Comparison of ENCODE assay signal across 19 cellular contexts in genomic region chr7:46566375-46566774, GRCh38.
DNase-seq lines count a peak whose midpoint lies in the region; ATAC-seq and TF ChIP-seq lines count a peak whose summit lies in the region.
"Had no signal": no experiment of that assay in that cellular context is flagged by ENCODE, and none has a peak within 500 bp of the region (broad histone marks: within the 10 kb centered on the region; RNA-seq: fewer than 3 reads in every experiment).

No MANE protein-coding gene starts in this region.

- DNase-seq in EL (peak; percentile 17), astrocyte of the spinal cord (ENCODE audit: low read depth, low spot score) (peak; percentile 14), foreskin keratinocyte (no peak), type B pancreatic cell (ENCODE audit: extremely low spot score, unreplicated experiment) (no peak), left cardiac atrium (no peak), ovary (no peak), NK-92 (lab: John Stamatoyannopoulos, UW; ENCODE audit: unreplicated experiment) (no peak)
- DNase-seq: CD8-positive, alpha-beta memory T cell; H9; MV-4-11; NCI-H1436; NCI-H2081 treated with DMSO at 0.1 percent for 48 hours; NCI-H226; NCI-H526 treated with DMSO at 0.1 percent for 48 hours; NK-92 treated with Interleukin-12 subunit alpha and Interleukin-12 subunit beta, amount 100 ng/mL, for 24 hours; PC-3 had no signal

- TF ChIP-seq POLR2A in ovary (IDR thresholded peaks at IDR 0.05) = no peak

- intact Hi-C loops in left cardiac atrium (cut with DNase I) (no loop called here), ovary (cut with DNase I) (no loop called here)

- no peak overlapping the region for H3K4me3 ChIP-seq in astrocyte of the spinal cord (ENCODE audit: low read depth, low read length)
- H3K4me3 ChIP-seq in ovary = no peak overlapping the region
- H3K4me3 ChIP-seq: BLaER1, SJSA1 had no signal

- no peak for TF ChIP-seq EP300 in ovary (IDR thresholded peaks at IDR 0.05)

- H3K27ac Mint-ChIP-seq in type B pancreatic cell = peak overlapping the region; percentile 59
- H3K27ac Mint-ChIP-seq: CD8-positive, alpha-beta memory T cell; H9 had no signal

- peak overlapping the region; percentile 74 for H3K27ac ChIP-seq in foreskin keratinocyte
- no peak overlapping the region for H3K27ac ChIP-seq in ovary
- H3K27ac ChIP-seq: BLaER1, SJSA1 had no signal

- no peaks in the 10 kb centered on the region for H3K36me3 ChIP-seq in ovary
- H3K36me3 ChIP-seq: BLaER1, SJSA1 had no signal

- ATAC-seq in foreskin keratinocyte (no peak), left cardiac atrium (no peak)
- ATAC-seq: PC-3 had no signal

- no peaks in the 10 kb centered on the region for H3K36me3 Mint-ChIP-seq in type B pancreatic cell
- H3K36me3 Mint-ChIP-seq: CD8-positive, alpha-beta memory T cell; IgD-negative memory B cell had no signal

- in situ Hi-C loops in astrocyte of the spinal cord (cut with HindIII; ENCODE audit: low sequenced_read_pairs) = no loop called here

- peaks cover 24% of the 10 kb centered on the region for H3K4me1 ChIP-seq in foreskin keratinocyte
- H3K4me1 ChIP-seq in ovary (ENCODE audit: insufficient read depth) = no peaks in the 10 kb centered on the region

- WGBS in ovary, 3 donors = 85 to 88% (median 86%) methylated on average over 3 of the region's 3 CpGs

- TF ChIP-seq CTCF in astrocyte of the spinal cord (IDR thresholded peaks at IDR 0.05; ENCODE audit: low read depth, low read length) = no peak
- TF ChIP-seq CTCF in foreskin keratinocyte (conservative IDR thresholded peaks at IDR 0.05) = no peak
- no peak for TF ChIP-seq CTCF in type B pancreatic cell (conservative IDR thresholded peaks at IDR 0.05)
- TF ChIP-seq CTCF in ovary (IDR thresholded peaks at IDR 0.05) = no peak

- H3K9me3 Mint-ChIP-seq in type B pancreatic cell = peaks cover 1% of the 10 kb centered on the region

- H3K27me3 Mint-ChIP-seq in type B pancreatic cell = no peaks in the 10 kb centered on the region
- H3K27me3 Mint-ChIP-seq: IgD-negative memory B cell had no signal

- H3K27me3 ChIP-seq in foreskin keratinocyte (no peaks in the 10 kb centered on the region), ovary (no peaks in the 10 kb centered on the region)
- H3K27me3 ChIP-seq: BLaER1, SJSA1 had no signal

- no peak overlapping the region for H3K4me3 Mint-ChIP-seq in type B pancreatic cell
- H3K4me3 Mint-ChIP-seq: CD8-positive, alpha-beta memory T cell; H9; IgD-negative memory B cell had no signal

- peaks cover 17% of the 10 kb centered on the region for H3K4me1 Mint-ChIP-seq in type B pancreatic cell (ENCODE audit: unreplicated experiment)
- H3K4me1 Mint-ChIP-seq: CD8-positive, alpha-beta memory T cell; IgD-negative memory B cell had no signal

- no peaks in the 10 kb centered on the region for H3K9me3 ChIP-seq in ovary
- H3K9me3 ChIP-seq: SJSA1 had no signal

Comparison
In these comparisons a context has a peak if more than half of its experiments do, and no peak if none do; other contexts are left out.
1. DNase-seq: peak in EL (single experiment) and astrocyte of the spinal cord (single experiment); none in foreskin keratinocyte (0 of 2), type B pancreatic cell (single experiment), left cardiac atrium (single experiment), ovary (0 of 5) and NK-92 (single experiment).